Comparison of ENCODE assay signal across 8 cellular contexts in the genomic region with DNA sequence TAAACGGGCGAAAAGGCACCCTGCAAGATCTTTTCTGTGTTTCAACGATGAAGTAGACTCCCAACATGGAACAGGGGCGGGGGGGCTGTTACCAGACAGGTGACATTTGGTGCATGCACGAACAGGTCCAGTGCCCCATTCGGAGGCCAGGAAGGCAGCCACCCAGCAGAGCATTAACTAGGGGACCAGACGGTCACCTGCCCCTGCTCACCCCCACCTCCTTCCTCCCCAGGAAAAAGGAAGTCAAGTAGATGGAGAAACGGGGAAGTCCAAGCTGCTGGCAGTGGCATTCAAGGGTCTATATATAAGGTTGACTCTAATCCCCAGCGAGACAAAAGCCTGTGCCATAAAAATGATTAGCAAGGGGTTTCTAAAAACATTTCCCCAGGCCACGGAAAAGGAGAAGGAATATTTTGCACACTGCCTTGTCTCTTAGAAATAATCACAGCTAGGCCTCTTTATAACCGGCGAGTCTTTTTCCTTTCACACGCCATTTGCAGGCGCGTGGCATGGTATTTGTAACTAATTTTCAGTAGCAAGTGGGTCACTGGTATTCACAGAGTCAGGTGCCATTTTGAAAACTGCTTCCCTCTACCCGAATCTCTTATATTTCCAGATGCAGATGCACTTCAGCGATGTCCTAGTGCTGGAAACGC. TPM values are rescaled to one million over a fixed set of nuclear protein-coding genes. Genes with fewer than 3 reads are reported as not detected.
DNase-seq lines count a peak whose midpoint lies in the region; ATAC-seq, FAIRE-seq and TF ChIP-seq lines count a peak whose summit lies in the region.

No MANE protein-coding gene starts in this region.

- POLR2A ChIA-PET in GM12878 (lab: Charles Lee): interaction anchor here (0.8 to 12.7 kb wide), 8 partner anchors 16 to 281 kb away, joined by 3 to 138 read pairs (median 4); no protein-coding TSS in a partner anchor

- intact Hi-C loops in GM12878 (cut with micrococcal nuclease; ENCODE audit: unreplicated experiment): no loop called here

- no peaks in the 10 kb centered on the region for H4K20me1 ChIP-seq in OCI-LY1 (ENCODE audit: insufficient read depth, low read length)
- no peaks in the 10 kb centered on the region for H4K20me1 ChIP-seq in GM12878 (ENCODE audit: control insufficient read depth, insufficient read depth)

- no peaks in the 10 kb centered on the region for H3K9me2 ChIP-seq in OCI-LY1 (ENCODE audit: low read depth, low read length)

- no peaks in the 10 kb centered on the region for H3K9me3 ChIP-seq in OCI-LY1 (ENCODE audit: low read length)
- no peaks in the 10 kb centered on the region; the same call in 2 of the 3 replicates for H3K9me3 ChIP-seq in GM12878 (replicated peaks; ENCODE audit: control insufficient read depth, insufficient read depth, low read length)
- H3K9me3 ChIP-seq in mucosa of stomach (ENCODE audit: control insufficient read depth, low read length): no peaks in the 10 kb centered on the region

- CTCF ChIA-PET in GM12878 (lab: Yijun Ruan, JAX): interaction anchor here (1.0 to 1.1 kb wide), 3 partner anchors 16 to 27 kb away, joined by 3 to 5 read pairs (median 4); no protein-coding TSS in a partner anchor

- H3K27me3 ChIP-seq in OCI-LY1 (ENCODE audit: insufficient read depth, low read length) (no peaks in the 10 kb centered on the region), GM12878 (replicated peaks in 1 of 2; ENCODE audit: control insufficient read depth in 2 of 2, insufficient read depth in 2 of 2, low read length in 1 of 2) (no peaks in the 10 kb centered on the region), mucosa of stomach (ENCODE audit: control insufficient read depth, insufficient read depth, low read length) (no peaks in the 10 kb centered on the region)

- H3K9ac ChIP-seq in OCI-LY1 (ENCODE audit: low read length): peak overlapping the region; percentile 100
- H3K9ac ChIP-seq in GM12878 (ENCODE audit: control insufficient read depth, insufficient read depth, low read length): peak overlapping the region; percentile 93
- peak overlapping the region; percentile 100 for H3K9ac ChIP-seq in mucosa of stomach (ENCODE audit: low read length)

- ATAC-seq in GM12878: peak; percentile 3
- ATAC-seq in GM21515 (IDR thresholded peaks at IDR 0.05; ENCODE audit: unreplicated experiment): no peak
- no peak for ATAC-seq in HG02571 (IDR thresholded peaks at IDR 0.05; ENCODE audit: unreplicated experiment)

- H2AFZ ChIP-seq in OCI-LY1 (ENCODE audit: low read length): no peak overlapping the region
- no peak overlapping the region for H2AFZ ChIP-seq in GM12878 (ENCODE audit: control insufficient read depth, low read depth, low read length)

- H3K4me2 ChIP-seq in OCI-LY1 (ENCODE audit: low read length): peak overlapping the region; percentile 78
- H3K4me2 ChIP-seq in GM12878 (ENCODE audit: control insufficient read depth, insufficient read depth): peak overlapping the region; percentile 84

- WGBS in GM12878 (ENCODE audit: insufficient coverage, insufficient replicate concordance, low lambda C conversion rate, missing lambda C conversion rate): 30% methylated on average over 18 of the region's 18 CpGs

- BruUV-seq in GM12878 (replicated peaks; lab: Mats Ljungman, UMichigan): no TSS peak

- H3K79me2 ChIP-seq in OCI-LY1 (ENCODE audit: insufficient read depth, low read length): peaks cover 29% of the 10 kb centered on the region
- H3K79me2 ChIP-seq in GM12878 (ENCODE audit: control insufficient read depth, insufficient read depth, low read length): peaks cover 65% of the 10 kb centered on the region

- TF ChIP-seq CTCF in GM12865 (IDR thresholded peaks at IDR 0.05; ENCODE audit: insufficient read depth, low read depth, low read length, missing control alignments) (no peak), OCI-LY1 (IDR thresholded peaks at IDR 0.05; ENCODE audit: low read length) (no peak), GM12878 (IDR thresholded peaks at IDR 0.05 in 2 of 3, conservative IDR thresholded peaks at IDR 0.05 in 1 of 3; ENCODE audit: control insufficient read depth in 2 of 3, extremely low read depth in 1 of 3, insufficient read depth in 1 of 3, low read depth in 3 of 3, low read length in 3 of 3) (no peak)

- H3F3A ChIP-seq in OCI-LY1 (ENCODE audit: insufficient read depth, low read length): peaks cover 25% of the 10 kb centered on the region

- FAIRE-seq in GM12878 (lab: Jason Lieb, UNC): no peak

- RAD21 ChIA-PET in GM12878 (lab: Charles Lee; ENCODE audit: unreplicated experiment): interaction anchor here (0.7 to 23.0 kb wide), 8 partner anchors 17 to 514 kb away, joined by 3 to 562 read pairs (median 17); no protein-coding TSS in a partner anchor

- H3K27ac ChIP-seq in OCI-LY1 (ENCODE audit: low read depth, low read length, poor library complexity, severe bottlenecking) (peak overlapping the region; percentile 97), GM12878 (ENCODE audit: control insufficient read depth, insufficient read depth) (peak overlapping the region; percentile 82)

- H3K4me3 ChIP-seq in GM12865 (ENCODE audit: low read depth, low read length): peak overlapping the region; percentile 59
- H3K4me3 ChIP-seq in OCI-LY1 (ENCODE audit: low read depth, low read length, poor library complexity, severe bottlenecking): peak overlapping the region; percentile 100
- H3K4me3 ChIP-seq in GM12878: peak overlapping the region; percentile 78
- H3K4me3 ChIP-seq in mucosa of stomach (ENCODE audit: low read length): peak overlapping the region; percentile 56

- DNase-seq in GM12865 (ENCODE audit: low read depth) (peak; percentile 77), GM12878 (ENCODE audit: low read depth, low spot score) (no peak), HPDE6-E6E7 (ENCODE audit: extremely low spot score) (no peak), NK-92 (lab: John Stamatoyannopoulos, UW; ENCODE audit: unreplicated experiment) (no peak)

- peaks cover 27% of the 10 kb centered on the region for H3K36me3 ChIP-seq in OCI-LY1 (ENCODE audit: insufficient read depth, low read length)
- H3K36me3 ChIP-seq in GM12878 (ENCODE audit: control insufficient read depth in 2 of 2, insufficient read depth in 2 of 2, low read length in 1 of 2): no peaks in the 10 kb centered on the region
- peaks cover 9% of the 10 kb centered on the region for H3K36me3 ChIP-seq in mucosa of stomach (ENCODE audit: control insufficient read depth, insufficient read depth, low read length)

- H3K4me1 ChIP-seq in OCI-LY1 (ENCODE audit: insufficient read depth, low read length, severe bottlenecking) (peaks cover 56% of the 10 kb centered on the region), GM12878 (ENCODE audit: control insufficient read depth, insufficient read depth, low read length) (peaks cover under 1% of the 10 kb centered on the region; the same call in 1 of the 2 replicates), mucosa of stomach (ENCODE audit: control insufficient read depth, insufficient read depth, low read length) (peaks cover 22% of the 10 kb centered on the region)

- no peak for TF ChIP-seq EP300 in GM12878 (IDR thresholded peaks at IDR 0.05; ENCODE audit: borderline replicate concordance in 1 of 2, control insufficient read depth in 1 of 2, low read depth in 2 of 2, low read length in 2 of 2)

- no peak for TF ChIP-seq RAD21 in GM12878 (IDR thresholded peaks at IDR 0.05; ENCODE audit: insufficient read depth, low read depth, low read length)

- in situ Hi-C loops in GM12878 (cut with MboI): loop anchor here (25.0 kb wide), 1 partner anchor 689 kb away; the partner anchor contains the start of gene TCEANC

- SMC1A ChIA-PET in GM12878 (lab: Charles Lee; ENCODE audit: uncharacterized antibody, unreplicated experiment): interaction anchor here (0.8 to 24.6 kb wide), 6 partner anchors 21 to 119 kb away, joined by 3 to 595 read pairs (median 15); no protein-coding TSS in a partner anchor

- TF ChIP-seq POLR2A in GM12878 (IDR thresholded peaks at IDR 0.05; ENCODE audit: low read depth, low read length): no peak

TF ChIP-seq in GM12878, 131 proteins besides CTCF, POLR2A, EP300 and RAD21 (continues in another document):
- no peak for TF ChIP-seq CEBPB (IDR thresholded peaks at IDR 0.05; ENCODE audit: borderline replicate concordance in 1 of 2, low read depth in 2 of 2, low read length in 2 of 2)
- TF ChIP-seq MLLT1 (IDR thresholded peaks at IDR 0.05): peak; percentile 67; the same call in 1 of the 2 replicates

RNA-seq across cellular contexts. Expression of gene TMSB4X, which starts 1.2 kb away (rescaled TPM):
- total RNA-seq in GM12878 (2013; cell fraction: nucleolus; rRNA removed): 726 and 815 TPM in 2 replicates
- total RNA-seq in GM12878 (2014; rRNA removed) (20,095 and 20,513 TPM in 2 replicates), GM12878 (2014; rRNA removed; fragmentation: Illumina TruSeq; extraction: Trizol) (14,081 and 14,526 TPM in 2 replicates), GM12878 (2021) (15,676 and 15,778 TPM in 2 replicates)
- polyA plus RNA-seq in GM12878 (2011; ENCODE audit: low read depth): 20,663 TPM
- polyA plus RNA-seq in GM12878 (2011; rRNA removed) (13,924 and 13,999 TPM in 2 replicates), GM12878 (2014; fragmentation: Illumina TruSeq; extraction: Trizol) (22,521 and 25,739 TPM in 2 replicates), GM12878 (2014; fragmentation: Nextera tagmentation; extraction: Ambion mirVana) (over 10,000 TPM; 32,576 to 35,408 TPM), GM12878 (2014; rRNA removed) (21,672 and 21,926 TPM in 2 replicates), GM12878 (2016; fragmentation: Nextera tagmentation; extraction: Ambion mirVana) (over 10,000 TPM; 35,271 to 37,234 TPM)
- 6,321 and 8,073 TPM in 2 replicates for polyA plus RNA-seq in GM12878 (2011; cell fraction: cytosol; rRNA removed)
- polyA plus RNA-seq in GM12878 (2011; cell fraction: nucleus; rRNA removed): 2,770 and 4,943 TPM in 2 replicates
- polyA plus RNA-seq in GM12878 (2012): 18,326 and 24,333 TPM in 2 replicates
- polyA minus RNA-seq in GM12878 (2011; rRNA and poly(A)+ RNA removed): 5,151 and 6,646 TPM in 2 replicates
- 2,250 and 2,391 TPM in 2 replicates for polyA minus RNA-seq in GM12878 (2011; cell fraction: cytosol; rRNA and poly(A)+ RNA removed)
- polyA minus RNA-seq in GM12878 (2011; cell fraction: nucleus; rRNA and poly(A)+ RNA removed): 1,575 and 1,669 TPM in 2 replicates
